Comparison of ENCODE assay signal across 29 cellular contexts in genomic region chr1:33165809-33166208, GRCh38.
"Had no signal": no experiment of that assay in that cellular context is flagged by ENCODE, and none has a peak within 500 bp of the region (broad histone marks: within the 10 kb centered on the region; RNA-seq: fewer than 3 reads in every experiment).

No MANE protein-coding gene starts in this region.

- H3K9me3 ChIP-seq: adrenal gland, body of pancreas, gastrocnemius medialis, neutrophil, psoas muscle, sigmoid colon, stomach, tibial artery had no signal

- H3K36me3 Mint-ChIP-seq: natural killer cell had no signal

- H3K27me3 Mint-ChIP-seq: activated naive CD8-positive, alpha-beta T cell treated with anti-CD3 and anti-CD28 coated beads for 36 hours; stimulated activated memory B cell treated with anti-CD40 and anti-IgM and Interleukin-4, amounts not matched to agents 10 μg/mL and 1 μg/mL and 100 μg/mL, for 72 hours had no signal

- H3K9me3 Mint-ChIP-seq: activated naive CD4-positive, alpha-beta T cell treated with anti-CD3 and anti-CD28 coated beads for 36 hours; activated naive CD8-positive, alpha-beta T cell treated with anti-CD3 and anti-CD28 coated beads for 36 hours; immature natural killer cell; natural killer cell; stimulated activated memory B cell treated with anti-CD40 and anti-IgM and Interleukin-4, amounts not matched to agents 10 μg/mL and 1 μg/mL and 100 μg/mL, for 72 hours had no signal

- ATAC-seq: body of pancreas; gastrocnemius medialis; left colon; natural killer cell; stimulated activated memory B cell treated with anti-CD40 and anti-IgM and Interleukin-4, amounts not matched to agents 10 μg/mL and 1 μg/mL and 100 μg/mL, for 72 hours had no signal

- DNase-seq: activated CD4-positive, alpha-beta T cell treated with anti-CD3 and anti-CD28 coated beads for 4 hours; activated CD4-positive, alpha-beta T cell treated with anti-CD3 and anti-CD28 coated beads, Interleukin-2, amount 50 U/mL, for 4 hours; activated CD4-positive, CD25-positive, alpha-beta regulatory T cell; activated CD8-positive, alpha-beta memory T cell treated with anti-CD3 and anti-CD28 coated beads for 24 hours; activated effector memory CD4-positive, alpha-beta T cell treated with anti-CD3 and anti-CD28 coated beads, Interleukin-2, amount 50 U/mL, for 16 hours; activated naive CD4-positive, alpha-beta T cell treated with anti-CD3 and anti-CD28 coated beads for 36 hours; activated naive CD8-positive, alpha-beta T cell treated with anti-CD3 and anti-CD28 coated beads for 36 hours; aorta; dorsolateral prefrontal cortex; effector memory CD4-positive, alpha-beta T cell; gastrocnemius medialis; head of caudate nucleus; hippocampal formation; immature natural killer cell; kidney; left colon; mammary epithelial cell; natural killer cell; psoas muscle; sigmoid colon; small intestine; stimulated activated CD4-positive, alpha-beta T cell treated with anti-CD3 and anti-CD28 coated beads, Interleukin-4, amount 100 ng/mL, for 24 hours; stomach; T-helper 1 cell; tibial artery had no signal

- H3K27ac Mint-ChIP-seq: activated naive CD4-positive, alpha-beta T cell treated with anti-CD3 and anti-CD28 coated beads for 36 hours; activated naive CD8-positive, alpha-beta T cell treated with anti-CD3 and anti-CD28 coated beads for 36 hours; immature natural killer cell; natural killer cell; stimulated activated memory B cell treated with anti-CD40 and anti-IgM and Interleukin-4, amounts not matched to agents 10 μg/mL and 1 μg/mL and 100 μg/mL, for 72 hours had no signal

- H3K4me3 Mint-ChIP-seq: activated naive CD4-positive, alpha-beta T cell treated with anti-CD3 and anti-CD28 coated beads for 36 hours; activated naive CD8-positive, alpha-beta T cell treated with anti-CD3 and anti-CD28 coated beads for 36 hours; immature natural killer cell; natural killer cell; stimulated activated memory B cell treated with anti-CD40 and anti-IgM and Interleukin-4, amounts not matched to agents 10 μg/mL and 1 μg/mL and 100 μg/mL, for 72 hours had no signal

- H3K4me1 Mint-ChIP-seq: stimulated activated memory B cell treated with anti-CD40 and anti-IgM and Interleukin-4, amounts not matched to agents 10 μg/mL and 1 μg/mL and 100 μg/mL, for 72 hours had no signal
